In the genomic region with DNA sequence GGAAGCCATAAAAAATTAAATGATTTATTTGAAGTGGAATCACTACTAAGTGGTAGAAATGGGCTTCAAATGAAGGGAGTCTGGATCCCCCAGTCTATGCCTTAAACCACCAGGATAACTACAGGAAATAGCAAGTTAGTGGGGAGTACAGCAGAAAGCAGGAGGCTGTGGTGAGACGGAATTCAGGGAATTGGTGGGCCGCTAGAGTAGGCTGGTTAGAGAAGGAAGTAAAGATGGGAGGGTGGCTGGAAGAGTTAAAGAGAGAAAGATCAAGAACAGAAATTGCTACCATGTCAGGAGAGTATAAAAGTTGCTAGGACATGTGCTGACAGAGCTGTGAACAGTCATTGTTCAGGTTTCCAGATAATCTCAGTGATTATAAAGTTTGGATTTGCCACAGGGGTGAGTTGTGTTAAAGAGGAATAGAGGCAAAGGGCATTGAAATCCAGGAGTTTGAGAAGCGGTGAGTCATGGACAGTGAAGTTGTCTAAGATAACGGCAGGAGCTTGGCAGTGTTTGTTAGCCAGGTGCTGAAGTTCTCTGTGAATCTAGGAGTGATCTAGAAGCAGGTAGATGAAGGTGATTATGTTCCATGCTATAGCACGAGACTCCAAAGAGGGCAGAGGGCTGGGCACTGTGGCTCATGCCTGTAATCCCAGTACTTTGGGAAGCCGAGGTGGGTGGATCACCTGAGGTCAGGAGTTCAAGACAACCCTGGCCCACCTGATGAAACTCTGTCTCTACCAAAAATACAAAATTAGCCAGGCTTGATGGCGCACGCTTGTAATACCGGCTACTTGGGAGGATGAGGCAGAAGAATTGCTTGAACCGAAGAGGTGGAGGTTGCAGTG, we compare ENCODE assay signal across 18 cellular contexts. TPM values are rescaled to one million over a fixed set of nuclear protein-coding genes. Genes with fewer than 3 reads are reported as not detected.
DNase-seq lines count a peak whose midpoint lies in the region; ATAC-seq and TF ChIP-seq lines count a peak whose summit lies in the region.
"Had no signal": no experiment of that assay in that cellular context is flagged by ENCODE, and none has a peak within 500 bp of the region (broad histone marks: within the 10 kb centered on the region; RNA-seq: fewer than 3 reads in every experiment).

No MANE protein-coding gene starts in this region.

- intact Hi-C loops in prostate gland (cut with DNase I) (no loop called here), spleen (cut with DNase I; ENCODE audit: low total_unique reads) (no loop called here)

- H3K36me3 Mint-ChIP-seq in HFFc6 (ENCODE audit: low read depth), result no peaks in the 10 kb centered on the region
- no peaks in the 10 kb centered on the region for H3K36me3 Mint-ChIP-seq in activated T-helper 17 cell treated with anti-CD3 and anti-CD28 coated beads, Interleukin-2, amount 50 U/mL, for 72 hours (ENCODE audit: low read depth)

- H3K4me3 ChIP-seq in hepatocyte, result no peak overlapping the region
- no peak overlapping the region for H3K4me3 ChIP-seq in trophoblast cell (ENCODE audit: low read depth, low read length)
- H3K4me3 ChIP-seq in prostate gland, result no peak overlapping the region
- no peak overlapping the region for H3K4me3 ChIP-seq in spleen

- no peak overlapping the region for H3K23ac ChIP-seq in trophoblast cell (ENCODE audit: low read length)

- no peaks in the 10 kb centered on the region for H3K36me3 ChIP-seq in hepatocyte (replicated peaks; ENCODE audit: insufficient read depth, low read depth)
- no peaks in the 10 kb centered on the region for H3K36me3 ChIP-seq in trophoblast cell (ENCODE audit: control insufficient read depth in 1 of 2, insufficient read depth in 2 of 2, low read length in 2 of 2)
- H3K36me3 ChIP-seq in prostate gland, result no peaks in the 10 kb centered on the region
- H3K36me3 ChIP-seq in spleen, result no peaks in the 10 kb centered on the region
- H3K36me3 ChIP-seq: BE2C had no signal

- H3K9me3 Mint-ChIP-seq in HFFc6, result no peaks in the 10 kb centered on the region
- H3K9me3 Mint-ChIP-seq in activated T-helper 17 cell treated with anti-CD3 and anti-CD28 coated beads, Interleukin-2, amount 50 U/mL, for 72 hours, result no peaks in the 10 kb centered on the region

- H3K4me1 ChIP-seq in hepatocyte (ENCODE audit: insufficient read depth), result peaks cover 53% of the 10 kb centered on the region
- H3K4me1 ChIP-seq in trophoblast cell (ENCODE audit: control insufficient read depth in 1 of 2, insufficient read depth in 2 of 2, low read length in 2 of 2), result peaks cover 12 to 16% of the 10 kb centered on the region in 2 experiments
- H3K4me1 ChIP-seq in prostate gland (replicated peaks), result no peaks in the 10 kb centered on the region
- H3K4me1 ChIP-seq in spleen, result peaks cover 0 to 30% (median 17%) of the 10 kb centered on the region in 6 donors

- no peak overlapping the region; the same call in 1 of the 2 replicates for H3K4me3 Mint-ChIP-seq in HFFc6
- peak overlapping the region; percentile 2 for H3K4me3 Mint-ChIP-seq in activated T-helper 17 cell treated with anti-CD3 and anti-CD28 coated beads, Interleukin-2, amount 50 U/mL, for 72 hours

- peak overlapping the region; percentile 48 for H2BK120ac ChIP-seq in trophoblast cell (ENCODE audit: insufficient read depth, low read length, poor library complexity)

- peaks cover 92% of the 10 kb centered on the region for H3K4me1 Mint-ChIP-seq in HFFc6 (ENCODE audit: low read depth)
- H3K4me1 Mint-ChIP-seq in activated T-helper 17 cell treated with anti-CD3 and anti-CD28 coated beads, Interleukin-2, amount 50 U/mL, for 72 hours, result peaks cover 17% of the 10 kb centered on the region

- H3K27ac ChIP-seq in hepatocyte, result peak overlapping the region; percentile 93
- H3K27ac ChIP-seq in trophoblast cell (ENCODE audit: low read depth, low read length), result peak overlapping the region; percentile 51
- no peak overlapping the region for H3K27ac ChIP-seq in prostate gland
- H3K27ac ChIP-seq in spleen, result no peak overlapping the region

- peak overlapping the region; percentile 84 for H3K27ac Mint-ChIP-seq in HFFc6
- no peak overlapping the region for H3K27ac Mint-ChIP-seq in activated T-helper 17 cell treated with anti-CD3 and anti-CD28 coated beads, Interleukin-2, amount 50 U/mL, for 72 hours

- no peak for TF ChIP-seq CTCF in HFFc6 (IDR thresholded peaks at IDR 0.05)
- no peak for TF ChIP-seq CTCF in hepatocyte (IDR thresholded peaks at IDR 0.05; ENCODE audit: poor library complexity)
- TF ChIP-seq CTCF in prostate gland (IDR thresholded peaks at IDR 0.05), result no peak
- TF ChIP-seq CTCF in spleen (IDR thresholded peaks at IDR 0.05 in 8 of 11, conservative IDR thresholded peaks at IDR 0.05 in 3 of 11), result no peak

- peaks cover 8% of the 10 kb centered on the region for H3K79me1 ChIP-seq in trophoblast cell (ENCODE audit: low read length)

- H4K12ac ChIP-seq in trophoblast cell (ENCODE audit: low read depth, low read length), result no peak overlapping the region

- H3K4ac ChIP-seq in trophoblast cell (ENCODE audit: low read depth, low read length), result no peak overlapping the region

- no peaks in the 10 kb centered on the region for H4K20me1 ChIP-seq in hepatocyte (ENCODE audit: insufficient read depth, poor library complexity, severe bottlenecking)

- no peak overlapping the region for H3K14ac ChIP-seq in trophoblast cell (ENCODE audit: low read length)

- H3K9ac ChIP-seq in trophoblast cell (ENCODE audit: low read length), result no peak overlapping the region
- H3K9ac ChIP-seq: SK-N-SH had no signal

- H3K27me3 Mint-ChIP-seq in HFFc6 (ENCODE audit: insufficient read depth), result peaks cover 2% of the 10 kb centered on the region; the same call in 1 of the 2 replicates
- peaks cover 3% of the 10 kb centered on the region for H3K27me3 Mint-ChIP-seq in activated T-helper 17 cell treated with anti-CD3 and anti-CD28 coated beads, Interleukin-2, amount 50 U/mL, for 72 hours

- no peak for ATAC-seq in activated T-helper 17 cell treated with anti-CD3 and anti-CD28 coated beads, Interleukin-2, amount 50 U/mL, for 72 hours (replicated peaks)

- TF ChIP-seq POLR2A in prostate gland (IDR thresholded peaks at IDR 0.05), result no peak
- no peak for TF ChIP-seq POLR2A in spleen (IDR thresholded peaks at IDR 0.05)

- peak overlapping the region; percentile 29 for H2BK12ac ChIP-seq in trophoblast cell (ENCODE audit: low read length)

- no peak overlapping the region for H2AFZ ChIP-seq in hepatocyte
- no peak overlapping the region for H2AFZ ChIP-seq in trophoblast cell (ENCODE audit: insufficient read depth, low read length, poor library complexity)

- H3K79me2 ChIP-seq in hepatocyte (no peaks in the 10 kb centered on the region), trophoblast cell (ENCODE audit: control insufficient read depth, insufficient read depth, low read length, poor library complexity) (no peaks in the 10 kb centered on the region)

- H4K91ac ChIP-seq in trophoblast cell (ENCODE audit: low read depth, low read length), result peak overlapping the region; percentile 15

- DNase-seq in HFFc6 (peak; percentile 18), hepatocyte (ENCODE audit: low spot score) (peak; percentile 73), trophoblast cell (peak; percentile 80 to 93), NCI-H1436 (lab: John Stamatoyannopoulos, UW) (no peak), prostate gland (ENCODE audit: low spot score) (no peak), COLO829 (ENCODE audit: low spot score) (no peak), spleen (no peak)
- DNase-seq: activated CD4-positive, alpha-beta T cell treated with anti-CD3 and anti-CD28 coated beads, Interleukin-2, amount 50 U/mL, for 48 hours; activated effector memory CD4-positive, alpha-beta T cell treated with Interleukin-2 at 50 U/mL for 16 hours; BE2C; DMS79; effector CD4-positive, alpha-beta T cell; MM.1S; NCI-H2171; SK-N-SH; stimulated activated CD4-positive, alpha-beta T cell treated with anti-CD3 and anti-CD28 coated beads, Interleukin-15, amount 100 ng/mL, for 24 hours; substantia nigra had no signal

- peak overlapping the region; percentile 53 for H2BK5ac ChIP-seq in trophoblast cell (ENCODE audit: low read depth, low read length, poor library complexity)

- H3K27me3 ChIP-seq in hepatocyte (no peaks in the 10 kb centered on the region), trophoblast cell (ENCODE audit: insufficient read depth, low read length) (no peaks in the 10 kb centered on the region), prostate gland (replicated peaks; ENCODE audit: insufficient read depth) (no peaks in the 10 kb centered on the region), spleen (replicated peaks in 1 of 7) (no peaks in the 10 kb centered on the region)
- H3K27me3 ChIP-seq: BE2C had no signal

- no peaks in the 10 kb centered on the region for H3K9me2 ChIP-seq in hepatocyte (replicated peaks; ENCODE audit: insufficient read depth)
- H3K9me2 ChIP-seq: SK-N-SH had no signal

- H4K8ac ChIP-seq in trophoblast cell (ENCODE audit: low read depth, low read length), result no peak overlapping the region

- H3K4me2 ChIP-seq in hepatocyte (peak overlapping the region; percentile 34), trophoblast cell (ENCODE audit: low read length) (no peak overlapping the region)
- H3K4me2 ChIP-seq: SK-N-SH had no signal

- H2AK5ac ChIP-seq in trophoblast cell (ENCODE audit: low read length), result no peak overlapping the region

- H3K18ac ChIP-seq in trophoblast cell (ENCODE audit: low read length), result no peak overlapping the region

- 74% methylated on average over 10 of the region's 10 CpGs for WGBS in hepatocyte (ENCODE audit: low lambda C conversion rate, missing lambda C conversion rate)
- no CpG with 5 or more reads among the region's 10 CpGs for WGBS in trophoblast cell (ENCODE audit: extremely low coverage, insufficient coverage, insufficient read length)
- WGBS in prostate gland, result 84% methylated on average over 10 of the region's 10 CpGs
- WGBS in spleen, 5 donors, result 88 to 95% (median 91%) methylated on average over 10 of the region's 10 CpGs

- H3K9me3 ChIP-seq in hepatocyte (ENCODE audit: low read depth) (no peaks in the 10 kb centered on the region), trophoblast cell (ENCODE audit: insufficient read depth, low read depth, low read length) (no peaks in the 10 kb centered on the region), prostate gland (no peaks in the 10 kb centered on the region), spleen (no peaks in the 10 kb centered on the region)
- H3K9me3 ChIP-seq: BE2C, SK-N-SH had no signal

RNA-seq across cellular contexts. Expression of a gene that starts 13.7 kb away (rescaled TPM):
- 10 to 100 TPM; 11.0 to 14.4 (median 12.3) TPM for total RNA-seq in HFFc6 (2021; fragmentation: NEBNext Ultra II Directional; extraction: Animal tissue kit (Norgen Biotek cat#: 25700))
- 1 to 10 TPM; 6.2 to 8.2 TPM for total RNA-seq in activated T-helper 17 cell treated with anti-CD3 and anti-CD28 coated beads, Interleukin-2, amount 50 U/mL, for 72 hours
- total RNA-seq in hepatocyte (28.0 and 32.9 TPM in 2 replicates), prostate gland (10 to 100 TPM; 29.5 to 40.9 TPM), spleen (10 to 100 TPM; 13.4 to 18.6 (median 16.0) TPM)
- polyA plus RNA-seq in hepatocyte (12.0 and 15.4 TPM in 2 replicates), spleen (1 to 10 TPM; 5.0 to 8.5 (median 6.3) TPM)
- polyA plus RNA-seq in trophoblast cell (2013), result 6.9 TPM in 2 replicates

RNA-seq across cellular contexts. Expression of a gene that starts 43.4 kb away (rescaled TPM):
- 10 to 100 TPM; 12.8 to 20.7 (median 15.2) TPM for total RNA-seq in HFFc6 (2021; fragmentation: NEBNext Ultra II Directional; extraction: Animal tissue kit (Norgen Biotek cat#: 25700))
- total RNA-seq in activated T-helper 17 cell treated with anti-CD3 and anti-CD28 coated beads, Interleukin-2, amount 50 U/mL, for 72 hours, result 10 to 100 TPM; 39.5 to 44.1 TPM
- total RNA-seq in hepatocyte (20.7 and 27.6 TPM in 2 replicates), prostate gland (10 to 100 TPM; 28.3 to 35.0 TPM), spleen (10 to 100 TPM; 18.4 to 37.7 (median 23.8) TPM)
- polyA plus RNA-seq in hepatocyte (14.8 and 18.6 TPM in 2 replicates), spleen (10 to 100 TPM; 10.7 to 16.5 (median 11.1) TPM)
- polyA plus RNA-seq in trophoblast cell (2013), result 10.4 and 10.5 TPM in 2 replicates

Comparison
In these comparisons a context has a peak if more than half of its experiments do, and no peak if none do; other contexts are left out.
1. DNase-seq: peak in HFFc6 (single experiment), hepatocyte (single experiment) and trophoblast cell (2 of 2); none in NCI-H1436 (single experiment), prostate gland (single experiment), COLO829 (single experiment) and spleen (single experiment).
2. H3K27ac ChIP-seq: peak in hepatocyte (single experiment) and trophoblast cell (single experiment); none in prostate gland (0 of 2) and spleen (0 of 8).